Comparison of ENCODE assay signal across 19 cellular contexts in the genomic region with DNA sequence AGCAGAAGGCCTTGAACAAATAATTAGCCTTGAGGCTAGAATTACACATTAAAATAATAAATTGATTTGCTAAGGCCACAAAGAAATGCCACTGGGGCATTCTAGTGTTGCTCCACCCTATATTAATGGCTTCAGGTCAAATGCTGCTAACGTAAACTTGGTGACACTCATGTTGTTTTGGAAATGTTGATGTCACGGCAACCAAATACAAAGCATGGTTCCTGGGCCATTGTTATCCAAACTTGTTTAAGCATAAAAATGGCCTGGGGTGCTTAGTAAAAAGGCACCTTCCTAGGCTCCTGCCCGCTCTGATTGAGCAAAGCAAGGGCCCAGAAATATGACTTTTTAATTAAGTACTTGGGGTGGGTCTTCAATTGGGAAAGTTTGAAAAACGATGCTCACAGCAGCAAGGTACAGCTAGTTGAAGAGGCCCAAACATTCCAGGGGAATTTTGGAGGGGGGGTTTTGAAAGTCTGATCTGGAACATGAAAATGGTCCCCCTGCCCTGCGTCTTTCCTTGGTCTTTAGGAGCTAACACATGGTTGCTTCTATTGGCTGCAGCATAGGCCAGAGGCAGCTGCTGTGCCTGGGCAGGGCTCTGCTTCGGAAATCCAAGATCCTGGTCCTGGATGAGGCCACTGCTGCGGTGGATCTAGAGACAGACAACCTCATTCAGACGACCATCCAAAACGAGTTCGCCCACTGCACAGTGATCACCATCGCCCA.
DNase-seq lines count a peak whose midpoint lies in the region; ATAC-seq, FAIRE-seq and TF ChIP-seq lines count a peak whose summit lies in the region.
"Had no signal": no experiment of that assay in that cellular context is flagged by ENCODE, and none has a peak within 500 bp of the region (broad histone marks: within the 10 kb centered on the region; RNA-seq: fewer than 3 reads in every experiment).

No MANE protein-coding gene starts in this region.

- H3K9ac ChIP-seq in H1 (replicated peaks in 1 of 4; ENCODE audit: extremely low read depth in 1 of 4, low read depth in 3 of 4, low read length in 3 of 4): peak overlapping the region in 3 of 4 experiments; percentile 13 to 50 (median 25); a peak in 4 of 7 replicates
- H3K9ac ChIP-seq: KMS-11 had no signal

- H3K9me2 ChIP-seq in hepatocyte (replicated peaks; ENCODE audit: insufficient read depth): no peaks in the 10 kb centered on the region

- H4K91ac ChIP-seq in H1 (replicated peaks; ENCODE audit: insufficient read length, low read length): peak overlapping the region; percentile 90

- no peaks in the 10 kb centered on the region for H3K9me3 Mint-ChIP-seq in natural killer cell
- H3K9me3 Mint-ChIP-seq: central memory CD8-positive, alpha-beta T cell had no signal

- H3K4me2 ChIP-seq in H1 (ENCODE audit: insufficient read depth in 1 of 2, low read depth in 2 of 2, low read length in 2 of 2): peak overlapping the region; percentile 51 to 62
- H3K4me2 ChIP-seq in hepatocyte: no peak overlapping the region
- H3K4me2 ChIP-seq: KMS-11, smooth muscle cell had no signal

- no peaks in the 10 kb centered on the region for H3K79me1 ChIP-seq in H1 (ENCODE audit: low read depth, low read length)

- H3K27me3 ChIP-seq in HAP-1 (ENCODE audit: low read depth): no peaks in the 10 kb centered on the region
- H3K27me3 ChIP-seq in H1 (replicated peaks in 1 of 4; ENCODE audit: control insufficient read depth in 3 of 4, extremely low read depth in 1 of 4, insufficient read depth in 3 of 4, low read length in 3 of 4): no peaks in the 10 kb centered on the region; a peak in 1 of 7 replicates
- H3K27me3 ChIP-seq in hepatocyte: no peaks in the 10 kb centered on the region

- H3K27ac ChIP-seq in H1 (ENCODE audit: low read depth, low read length): peak overlapping the region; percentile 86
- no peak overlapping the region for H3K27ac ChIP-seq in hepatocyte
- H3K27ac ChIP-seq: KMS-11, thoracic aorta had no signal

- H4K5ac ChIP-seq in H1 (ENCODE audit: insufficient read length, low read depth, low read length): peak overlapping the region; percentile 93

- no peak for TF ChIP-seq CTCF in H1 (IDR thresholded peaks at IDR 0.05; ENCODE audit: control extremely low read depth in 1 of 3, insufficient read depth in 1 of 3, low read depth in 1 of 3, low read length in 3 of 3)
- no peak for TF ChIP-seq CTCF in mucosa of descending colon (IDR thresholded peaks at IDR 0.05)
- TF ChIP-seq CTCF in hepatocyte (IDR thresholded peaks at IDR 0.05; ENCODE audit: poor library complexity): no peak
- no peak for TF ChIP-seq CTCF in natural killer cell (IDR thresholded peaks at IDR 0.05)

- in situ Hi-C loops in HAP-1 (cut with MboI; ENCODE audit: low sequenced_read_pairs): no loop called here

- no peaks in the 10 kb centered on the region for H3K36me3 Mint-ChIP-seq in natural killer cell

- H4K20me1 ChIP-seq in H1 (replicated peaks in 1 of 2; ENCODE audit: control insufficient read depth in 1 of 2, insufficient read depth in 2 of 2, low read length in 2 of 2) (no peaks in the 10 kb centered on the region), hepatocyte (ENCODE audit: insufficient read depth, poor library complexity, severe bottlenecking) (no peaks in the 10 kb centered on the region)

- peak in 1 of 2 experiments; percentile 90; a peak in 1 of 3 replicates for TF ChIP-seq EP300 in H1 (IDR thresholded peaks at IDR 0.05; ENCODE audit: borderline replicate concordance in 1 of 2, low read depth in 2 of 2, low read length in 2 of 2)

- peak overlapping the region; percentile 79 for H2BK5ac ChIP-seq in H1 (ENCODE audit: low read depth, low read length)

- DNase-seq in COR-L47 (lab: John Stamatoyannopoulos, UW) (peak; percentile 2), HAP-1 (ENCODE audit: low spot score in 2 of 2) (peak; percentile 71 to 76), H1 (ENCODE audit: low read depth in 1 of 2, low spot score in 2 of 2) (no peak), mucosa of descending colon (no peak), hepatocyte (ENCODE audit: low spot score) (no peak), natural killer cell (no peak), NCI-H1048 (lab: John Stamatoyannopoulos, UW) (no peak)
- no peak for DNase-seq in activated CD8-positive, alpha-beta memory T cell treated with anti-CD3 and anti-CD28 coated beads, Interleukin-2, amount 50 U/mL, for 4 hours
- DNase-seq: amygdala, GOT3, NCI-H1092 treated with DMSO at 0.1 percent for 48 hours, NCI-H2227 treated with DMSO at 0.1 percent for 48 hours, posterior cingulate gyrus, T1000 had no signal

- peaks cover 0 to 2% of the 10 kb centered on the region in 2 donors for H3K27me3 Mint-ChIP-seq in natural killer cell (ENCODE audit: low read depth in 2 of 2)
- H3K27me3 Mint-ChIP-seq: B cell; central memory CD8-positive, alpha-beta T cell had no signal

- peak overlapping the region; percentile 77; the same call in 1 of the 2 replicates for H2BK15ac ChIP-seq in H1 (ENCODE audit: low read length)

- FAIRE-seq in H1 (lab: Jason Lieb, UNC): peak; percentile 94

- H3K4me3 ChIP-seq in HAP-1 (no peak overlapping the region), H1 (ENCODE audit: extremely low read depth in 1 of 4, insufficient read depth in 2 of 4, low read depth in 3 of 4, low read length in 4 of 4) (peak overlapping the region in 1 of 4 experiments; percentile 37; a peak in 1 of 8 replicates), mucosa of descending colon (no peak overlapping the region), hepatocyte (no peak overlapping the region)
- H3K4me3 ChIP-seq: smooth muscle cell, thoracic aorta had no signal

- no peaks in the 10 kb centered on the region for H3K23me2 ChIP-seq in H1 (ENCODE audit: low read depth, low read length)

- H3K4me1 ChIP-seq in HAP-1: peaks cover 37% of the 10 kb centered on the region
- peaks cover 8 to 29% (median 20%) of the 10 kb centered on the region in 4 experiments; a peak in 6 of 7 replicates for H3K4me1 ChIP-seq in H1 (replicated peaks in 1 of 4; ENCODE audit: control insufficient read depth in 3 of 4, insufficient read depth in 4 of 4, low read length in 3 of 4)
- no peaks in the 10 kb centered on the region for H3K4me1 ChIP-seq in mucosa of descending colon (ENCODE audit: low read depth)
- peaks cover 3% of the 10 kb centered on the region for H3K4me1 ChIP-seq in hepatocyte (ENCODE audit: insufficient read depth)

- H2AFZ ChIP-seq in H1 (ENCODE audit: low read length): peak overlapping the region; percentile 43
- H2AFZ ChIP-seq in hepatocyte: no peak overlapping the region

- peak overlapping the region; percentile 22 for H3K4ac ChIP-seq in H1 (replicated peaks; ENCODE audit: insufficient read length, low read depth, low read length)

- POLR2A ChIA-PET in H1 (lab: Charles Lee; ENCODE audit: partially characterized antibody): interaction anchor here (0.6 to 1.6 kb wide), 4 partner anchors 20 to 1569 kb away, joined by 3 to 4 read pairs (median 4); no protein-coding TSS in a partner anchor

- TF ChIP-seq RAD21 in H1 (IDR thresholded peaks at IDR 0.05 in 1 of 2, conservative IDR thresholded peaks at IDR 0.05 in 1 of 2; ENCODE audit: low read depth in 2 of 2, low read length in 2 of 2): no peak

- H3K4me1 Mint-ChIP-seq in natural killer cell: peaks cover 10 to 11% of the 10 kb centered on the region in 2 donors

- 48% methylated on average over 11 of the region's 11 CpGs; no CpG with 5 or more reads in 1 of the 2 experiments for WGBS in H1 (ENCODE audit: extremely low coverage in 1 of 2, insufficient coverage in 1 of 2, insufficient read length in 1 of 2, insufficient replicate concordance in 2 of 2, low coverage in 1 of 2, low lambda C conversion rate in 2 of 2, missing lambda C conversion rate in 1 of 2), 2 experiments
- WGBS in hepatocyte (ENCODE audit: low lambda C conversion rate, missing lambda C conversion rate): 86% methylated on average over 11 of the region's 11 CpGs

- CTCF ChIA-PET in H1 (lab: Charles Lee; ENCODE audit: partially characterized antibody): interaction anchor here (1.1 to 2.4 kb wide), 7 partner anchors 9 to 203 kb away, joined by 3 to 6 read pairs (median 3); no protein-coding TSS in a partner anchor

- H3K14ac ChIP-seq in H1 (ENCODE audit: insufficient read length): no peak overlapping the region

- H3K18ac ChIP-seq in H1 (ENCODE audit: extremely low read depth, low read length): peak overlapping the region; percentile 86

- no peak overlapping the region for H3K56ac ChIP-seq in H1 (replicated peaks; ENCODE audit: insufficient read length, low read depth, low read length)

- TF ChIP-seq POLR2A in H1 (IDR thresholded peaks at IDR 0.05; ENCODE audit: control extremely low read depth in 1 of 2, low read depth in 2 of 2, low read length in 2 of 2): no peak; a peak in 1 of 3 replicates

- no peaks in the 10 kb centered on the region for H3K36me3 ChIP-seq in HAP-1 (replicated peaks)
- no peaks in the 10 kb centered on the region for H3K36me3 ChIP-seq in H1 (ENCODE audit: control insufficient read depth in 2 of 4, insufficient read depth in 4 of 4, low read length in 3 of 4)
- no peaks in the 10 kb centered on the region for H3K36me3 ChIP-seq in mucosa of descending colon (ENCODE audit: low read depth)
- H3K36me3 ChIP-seq in hepatocyte (replicated peaks; ENCODE audit: insufficient read depth, low read depth): no peaks in the 10 kb centered on the region
- H3K36me3 ChIP-seq: thoracic aorta had no signal

- H3K9me3 ChIP-seq in HAP-1: no peaks in the 10 kb centered on the region
- H3K9me3 ChIP-seq in H1 (ENCODE audit: insufficient read depth in 2 of 2, low read depth in 1 of 2, low read length in 1 of 2): no peaks in the 10 kb centered on the region
- no peaks in the 10 kb centered on the region for H3K9me3 ChIP-seq in mucosa of descending colon
- no peaks in the 10 kb centered on the region for H3K9me3 ChIP-seq in hepatocyte (ENCODE audit: low read depth)
- H3K9me3 ChIP-seq: thoracic aorta had no signal

- no peak overlapping the region for H3K23ac ChIP-seq in H1 (ENCODE audit: insufficient read length)

- peak overlapping the region; percentile 88; the same call in 1 of the 2 replicates for H2BK20ac ChIP-seq in H1 (ENCODE audit: low read length)

- H3K79me2 ChIP-seq in H1 (ENCODE audit: control insufficient read depth in 1 of 2, insufficient read depth in 2 of 2, low read length in 2 of 2) (no peaks in the 10 kb centered on the region), hepatocyte (no peaks in the 10 kb centered on the region)

- H3K27ac Mint-ChIP-seq in natural killer cell: no peak overlapping the region
- H3K27ac Mint-ChIP-seq: B cell had no signal

- ATAC-seq in mucosa of descending colon (peak; percentile 35), natural killer cell (no peak)

- intact Hi-C loops in mucosa of descending colon (cut with DNase I, micrococcal nuclease): no loop called here
- intact Hi-C loops in natural killer cell (cut with micrococcal nuclease): no loop called here

- H3K4me3 Mint-ChIP-seq in natural killer cell: no peak overlapping the region
- H3K4me3 Mint-ChIP-seq: B cell; central memory CD8-positive, alpha-beta T cell had no signal

- peak overlapping the region; percentile 88; the same call in 1 of the 2 replicates for H2AK5ac ChIP-seq in H1 (ENCODE audit: low read depth, low read length)

- peak overlapping the region; percentile 64; the same call in 1 of the 2 replicates for H4K8ac ChIP-seq in H1 (ENCODE audit: extremely low read depth, insufficient read depth, low read length)

- H2BK120ac ChIP-seq in H1 (replicated peaks; ENCODE audit: low read depth, low read length): peak overlapping the region; percentile 48

- H2BK12ac ChIP-seq in H1 (ENCODE audit: low read depth, low read length): peak overlapping the region; percentile 98

TF ChIP-seq in H1, 55 proteins besides CTCF, POLR2A, EP300 and RAD21 (continues in another document):
- TF ChIP-seq RFX5 (IDR thresholded peaks at IDR 0.05; ENCODE audit: borderline replicate concordance, low read depth, low read length): no peak

Comparison
In these comparisons a context has a peak if more than half of its experiments do, and no peak if none do; other contexts are left out.
1. DNase-seq: peak in COR-L47 (single experiment) and HAP-1 (2 of 2); none in H1 (0 of 2), mucosa of descending colon (0 of 3), hepatocyte (single experiment), activated CD8-positive, alpha-beta memory T cell treated with anti-CD3 and anti-CD28 coated beads, Interleukin-2, amount 50 U/mL, for 4 hours (single experiment), natural killer cell (single experiment) and NCI-H1048 (single experiment).